9 cellular contexts compared by ENCODE assay signal in the genomic region with DNA sequence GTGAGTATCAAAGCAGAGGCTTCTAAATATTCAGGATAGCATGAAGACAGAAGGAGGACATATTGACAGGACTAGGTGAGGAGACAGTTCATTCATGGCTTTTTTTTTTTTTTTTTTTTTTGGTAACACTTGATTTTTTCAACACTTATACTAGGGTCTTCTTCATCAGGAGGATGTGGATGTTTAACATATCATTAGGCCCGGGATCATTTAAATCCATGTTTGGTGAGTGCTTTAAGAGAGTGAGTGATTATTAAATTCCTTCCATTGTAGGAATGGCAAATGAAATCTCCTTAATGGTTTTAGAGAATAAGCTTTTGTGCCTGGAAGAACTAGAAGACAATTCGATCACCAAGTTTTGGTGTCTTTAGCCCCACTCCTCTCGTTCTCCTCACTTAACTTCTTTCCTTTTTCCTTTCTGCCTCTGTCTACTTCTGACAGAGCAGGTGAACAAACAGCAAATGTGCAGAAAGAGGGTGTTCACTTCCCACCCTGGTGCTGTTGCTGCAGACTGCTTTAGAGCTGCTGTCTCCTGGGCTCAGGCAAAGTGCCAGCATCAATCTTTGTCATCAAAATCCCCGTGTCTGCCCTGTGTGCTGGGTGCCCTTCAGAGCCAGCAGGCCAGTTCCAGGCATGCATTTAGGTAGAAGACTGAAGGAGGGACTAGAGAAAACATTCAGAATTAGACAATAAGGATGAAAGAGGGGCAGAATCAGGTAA. TPM values are rescaled to one million over a fixed set of nuclear protein-coding genes. Genes with fewer than 3 reads are reported as not detected.
A peak's percentile ranks its signal among the peaks of the same experiment; 100 is the strongest.
DNase-seq lines count a peak whose midpoint lies in the region; ATAC-seq, FAIRE-seq and TF ChIP-seq lines count a peak whose summit lies in the region.
"Had no signal": no experiment of that assay in that cellular context is flagged by ENCODE, and none has a peak within 500 bp of the region (broad histone marks: within the 10 kb centered on the region; RNA-seq: fewer than 3 reads in every experiment).

No MANE protein-coding gene starts in this region.

- no peaks in the 10 kb centered on the region for H3K27me3 Mint-ChIP-seq in activated naive CD8-positive, alpha-beta T cell treated with anti-CD3 and anti-CD28 coated beads, Interleukin-2, amount 10 ng/mL, durations not matched to agents 7 days and 5 days

- H3K9ac ChIP-seq in HepG2 (ENCODE audit: insufficient read depth, low read depth, low read length), result peak overlapping the region; percentile 91
- peak overlapping the region; percentile 21 to 29 for H3K9ac ChIP-seq in stomach smooth muscle (ENCODE audit: low read length in 2 of 2)

- H4K20me1 ChIP-seq in HepG2 (ENCODE audit: insufficient read depth, low read length), result no peaks in the 10 kb centered on the region

- TF ChIP-seq CTCF in HepG2 (CRISPR knock-in tag; IDR thresholded peaks at IDR 0.05), result no peak

- H3K79me2 ChIP-seq in HepG2 (ENCODE audit: insufficient read depth, low read length), result no peaks in the 10 kb centered on the region

- peak overlapping the region; percentile 84 for H3K4me3 Mint-ChIP-seq in activated naive CD8-positive, alpha-beta T cell treated with anti-CD3 and anti-CD28 coated beads, Interleukin-2, amount 10 ng/mL, durations not matched to agents 7 days and 5 days

- H3K36me3 Mint-ChIP-seq in activated naive CD8-positive, alpha-beta T cell treated with anti-CD3 and anti-CD28 coated beads, Interleukin-2, amount 10 ng/mL, durations not matched to agents 7 days and 5 days, result peaks cover 4% of the 10 kb centered on the region

- H3K27me3 ChIP-seq in HepG2 (ENCODE audit: control insufficient read depth in 1 of 2, insufficient read depth in 2 of 2, low read length in 2 of 2), result no peaks in the 10 kb centered on the region
- no peaks in the 10 kb centered on the region for H3K27me3 ChIP-seq in stomach smooth muscle (ENCODE audit: control insufficient read depth in 1 of 2, insufficient read depth in 2 of 2, low read length in 2 of 2)

- intact Hi-C loops in HepG2 (cut with micrococcal nuclease; ENCODE audit: unreplicated experiment), result loop anchor here (2.0 kb wide), 1 partner anchor 195 kb away; no protein-coding TSS in a partner anchor

- peak overlapping the region; percentile 95 for H3K4me2 ChIP-seq in HepG2 (ENCODE audit: low read depth, low read length)

- WGBS in HepG2 (ENCODE audit: low lambda C conversion rate), result 21% methylated on average over 4 of the region's 4 CpGs

- ATAC-seq in activated naive CD8-positive, alpha-beta T cell treated with anti-CD3 and anti-CD28 coated beads, Interleukin-2, amount 10 ng/mL, durations not matched to agents 7 days and 5 days (ENCODE audit: low read depth), result no peak
- ATAC-seq in HepG2, result no peak
- ATAC-seq in HG02938 (IDR thresholded peaks at IDR 0.05; ENCODE audit: unreplicated experiment), result no peak

- no peak overlapping the region for H2AFZ ChIP-seq in HepG2 (ENCODE audit: low read length)

- POLR2A ChIA-PET in activated naive CD8-positive, alpha-beta T cell treated with anti-CD3 and anti-CD28 coated beads, Interleukin-2, amount 10 ng/mL, durations not matched to agents 7 days and 5 days (lab: Charles Lee), result interaction anchor here (1.0 to 3.5 kb wide), 7 partner anchors 14 to 132 kb away, joined by 3 to 36 read pairs (median 6); partner anchors contain the start of genes DENND4A and RAB11A
- POLR2A ChIA-PET in HepG2 (lab: Yijun Ruan, JAX), result interaction anchor here (0.9 to 2.8 kb wide), 20 partner anchors 9 to 529 kb away, joined by 3 to 37 read pairs (median 4); partner anchors contain the start of genes DENND4A, INTS14, RAB11A and RNU5B-1

- H3K27ac ChIP-seq in HepG2 (ENCODE audit: extremely low read length, insufficient read depth, low read length) (peak overlapping the region; percentile 100), stomach smooth muscle (ENCODE audit: low read length) (peak overlapping the region; percentile 80)

- H3K4me1 ChIP-seq in HepG2 (ENCODE audit: insufficient read depth, low read length) (peaks cover 86% of the 10 kb centered on the region), stomach smooth muscle (ENCODE audit: control insufficient read depth, insufficient read depth, low read length) (peaks cover 13% of the 10 kb centered on the region)

- DNase-seq in DMS53 treated with DMSO at 0.1 percent for 48 hours (lab: John Stamatoyannopoulos, UW; ENCODE audit: unreplicated experiment) (peak; percentile 56), NCI-H524 (lab: John Stamatoyannopoulos, UW) (peak; percentile 19 to 77), HepG2 (ENCODE audit: low spot score) (peak; percentile 29), OCI-M2 (lab: John Stamatoyannopoulos, UW; ENCODE audit: unreplicated experiment) (no peak), NCI-H128 (lab: John Stamatoyannopoulos, UW; ENCODE audit: unreplicated experiment) (no peak)
- DNase-seq in activated naive CD8-positive, alpha-beta T cell treated with anti-CD3 and anti-CD28 coated beads, Interleukin-2, amount 10 ng/mL, durations not matched to agents 7 days and 5 days, result no peak

- H3K27ac Mint-ChIP-seq in activated naive CD8-positive, alpha-beta T cell treated with anti-CD3 and anti-CD28 coated beads, Interleukin-2, amount 10 ng/mL, durations not matched to agents 7 days and 5 days, result peak overlapping the region; percentile 94

- H3K4me1 Mint-ChIP-seq in activated naive CD8-positive, alpha-beta T cell treated with anti-CD3 and anti-CD28 coated beads, Interleukin-2, amount 10 ng/mL, durations not matched to agents 7 days and 5 days, result peaks cover 37% of the 10 kb centered on the region

- FAIRE-seq in HepG2 (lab: Jason Lieb, UNC), result no peak
- FAIRE-seq: bronchial epithelial cell had no signal

- no peaks in the 10 kb centered on the region for H3K36me3 ChIP-seq in HepG2 (replicated peaks in 1 of 2; ENCODE audit: control insufficient read depth in 1 of 2, insufficient read depth in 2 of 2, low read length in 2 of 2)
- H3K36me3 ChIP-seq in stomach smooth muscle (ENCODE audit: control insufficient read depth in 2 of 2, insufficient read depth in 2 of 2, low read length in 2 of 2), result no peaks in the 10 kb centered on the region

- H3K4me3 ChIP-seq in HepG2 (replicated peaks in 1 of 3; ENCODE audit: insufficient read depth in 1 of 3, low read depth in 2 of 3, low read length in 3 of 3) (peak overlapping the region; percentile 3 to 74 (median 66); a peak in 5 of 6 replicates), stomach smooth muscle (ENCODE audit: low read length in 2 of 2) (no peak overlapping the region)

- TF ChIP-seq POLR2A in HepG2 (IDR thresholded peaks at IDR 0.05; ENCODE audit: insufficient read depth in 1 of 2, low read depth in 2 of 2, low read length in 2 of 2), result no peak

- CTCF ChIA-PET in HepG2 (lab: Yijun Ruan, JAX; ENCODE audit: low intra/inter-chr PET ratio, low total read pairs), result interaction anchor here (2.1 kb wide), 1 partner anchor 47 kb away, joined by 5 read pairs; no protein-coding TSS in a partner anchor

- in situ Hi-C loops in HepG2 (cut with HindIII; ENCODE audit: extremely low pct_ligation_motif_present, low pct_unique_long_range_greater_than_20kb), result no loop called here

- H3K9me3 ChIP-seq in HepG2 (ENCODE audit: low read length), result no peaks in the 10 kb centered on the region
- no peaks in the 10 kb centered on the region for H3K9me3 ChIP-seq in stomach smooth muscle (ENCODE audit: control insufficient read depth in 2 of 2, low read length in 2 of 2)

- BruUV-seq in HepG2 (replicated peaks; lab: Mats Ljungman, UMichigan), result no TSS peak

- TF ChIP-seq EP300 in HepG2 (IDR thresholded peaks at IDR 0.05; ENCODE audit: low read depth in 2 of 2, low read length in 2 of 2) (no peak), HepG2 (CRISPR knock-in tag; IDR thresholded peaks at IDR 0.05; ENCODE audit: borderline replicate concordance) (no peak)

- TF ChIP-seq RAD21 in HepG2 (CRISPR knock-in tag; IDR thresholded peaks at IDR 0.05), result no peak

- no peaks in the 10 kb centered on the region for H3K9me3 Mint-ChIP-seq in activated naive CD8-positive, alpha-beta T cell treated with anti-CD3 and anti-CD28 coated beads, Interleukin-2, amount 10 ng/mL, durations not matched to agents 7 days and 5 days

RNA-seq across cellular contexts. Expression of gene RAB11A, which starts 35.6 kb away (rescaled TPM):
- 100 to 1,000 TPM; 141 to 151 TPM for total RNA-seq in activated naive CD8-positive, alpha-beta T cell treated with anti-CD3 and anti-CD28 coated beads, Interleukin-2, amount 10 ng/mL, durations not matched to agents 7 days and 5 days
- 161 and 241 TPM in 2 replicates for total RNA-seq in HepG2 (2016; rRNA removed; fragmentation: Illumina TruSeq; extraction: Trizol)
- total RNA-seq in HepG2 (2016; cell fraction: cytosol; rRNA removed; fragmentation: Illumina TruSeq; extraction: Trizol; ENCODE audit: low read depth), result 38.6 and 40.4 TPM in 2 replicates
- total RNA-seq in HepG2 (2016; cell fraction: insoluble cytoplasmic fraction; rRNA removed; fragmentation: Illumina TruSeq; extraction: Trizol), result 161 and 257 TPM in 2 replicates
- total RNA-seq in HepG2 (2016; cell fraction: membrane; rRNA removed; fragmentation: Illumina TruSeq; extraction: Trizol), result 56.4 and 65.8 TPM in 2 replicates
- total RNA-seq in HepG2 (2016; cell fraction: nucleus; rRNA removed; fragmentation: Illumina TruSeq; extraction: Trizol), result 55.2 and 56.4 TPM in 2 replicates
- 129 and 162 TPM in 2 replicates for polyA plus RNA-seq in HepG2 (2011; rRNA removed)
- polyA plus RNA-seq in HepG2 (2011; cell fraction: cytosol; rRNA removed), result 136 and 191 TPM in 2 replicates
- 38.0 and 51.7 TPM in 2 replicates for polyA plus RNA-seq in HepG2 (2011; cell fraction: nucleus; rRNA removed)
- polyA plus RNA-seq in HepG2 (2012), result 191 and 216 TPM in 2 replicates
- polyA plus RNA-seq in HepG2 (2016; cell fraction: cytosol; fragmentation: Illumina TruSeq; extraction: Trizol; ENCODE audit: low read depth), result 53.8 and 54.2 TPM in 2 replicates
- polyA plus RNA-seq in HepG2 (2016; cell fraction: insoluble cytoplasmic fraction; fragmentation: Illumina TruSeq; extraction: Trizol; ENCODE audit: low read depth), result 276 and 303 TPM in 2 replicates
- polyA plus RNA-seq in HepG2 (2016; cell fraction: membrane; fragmentation: Illumina TruSeq; extraction: Trizol; ENCODE audit: low read depth), result 66.0 and 70.6 TPM in 2 replicates
- 89.0 and 94.4 TPM in 2 replicates for polyA plus RNA-seq in HepG2 (2016; cell fraction: nucleus; fragmentation: Illumina TruSeq; extraction: Trizol; ENCODE audit: insufficient read depth, low read depth)
- polyA minus RNA-seq in HepG2 (2011; rRNA and poly(A)+ RNA removed; ENCODE audit: low replicate concordance), result 35.4 and 66.3 TPM in 2 replicates
- polyA minus RNA-seq in HepG2 (2011; cell fraction: cytosol; rRNA and poly(A)+ RNA removed), result 50.0 and 53.6 TPM in 2 replicates
- polyA minus RNA-seq in HepG2 (2011; cell fraction: nucleus; rRNA and poly(A)+ RNA removed), result 22.3 and 27.0 TPM in 2 replicates

RNA-seq across cellular contexts. Expression of gene DENND4A, which starts 41.6 kb away (rescaled TPM):
- total RNA-seq in activated naive CD8-positive, alpha-beta T cell treated with anti-CD3 and anti-CD28 coated beads, Interleukin-2, amount 10 ng/mL, durations not matched to agents 7 days and 5 days, result 10 to 100 TPM; 50.4 to 56.7 TPM
- 13.2 and 21.1 TPM in 2 replicates for total RNA-seq in HepG2 (2016; rRNA removed; fragmentation: Illumina TruSeq; extraction: Trizol)
- 20.3 and 21.2 TPM in 2 replicates for total RNA-seq in HepG2 (2016; cell fraction: cytosol; rRNA removed; fragmentation: Illumina TruSeq; extraction: Trizol; ENCODE audit: low read depth)
- 13.1 and 20.9 TPM in 2 replicates for total RNA-seq in HepG2 (2016; cell fraction: insoluble cytoplasmic fraction; rRNA removed; fragmentation: Illumina TruSeq; extraction: Trizol)
- total RNA-seq in HepG2 (2016; cell fraction: membrane; rRNA removed; fragmentation: Illumina TruSeq; extraction: Trizol), result 19.6 and 22.0 TPM in 2 replicates
- total RNA-seq in HepG2 (2016; cell fraction: nucleus; rRNA removed; fragmentation: Illumina TruSeq; extraction: Trizol), result 20.2 and 25.3 TPM in 2 replicates
- polyA plus RNA-seq in HepG2 (2011; rRNA removed), result 18.6 TPM in 2 replicates
- polyA plus RNA-seq in HepG2 (2011; cell fraction: cytosol; rRNA removed), result 7.0 and 12.3 TPM in 2 replicates
- polyA plus RNA-seq in HepG2 (2011; cell fraction: nucleus; rRNA removed), result 15.7 and 19.7 TPM in 2 replicates
- 16.4 and 19.5 TPM in 2 replicates for polyA plus RNA-seq in HepG2 (2012)
- polyA plus RNA-seq in HepG2 (2016; cell fraction: cytosol; fragmentation: Illumina TruSeq; extraction: Trizol; ENCODE audit: low read depth), result 0.40 and 0.54 TPM in 2 replicates
- 13.2 and 15.0 TPM in 2 replicates for polyA plus RNA-seq in HepG2 (2016; cell fraction: insoluble cytoplasmic fraction; fragmentation: Illumina TruSeq; extraction: Trizol; ENCODE audit: low read depth)
- 1.5 and 1.9 TPM in 2 replicates for polyA plus RNA-seq in HepG2 (2016; cell fraction: membrane; fragmentation: Illumina TruSeq; extraction: Trizol; ENCODE audit: low read depth)
- polyA plus RNA-seq in HepG2 (2016; cell fraction: nucleus; fragmentation: Illumina TruSeq; extraction: Trizol; ENCODE audit: insufficient read depth, low read depth), result 14.0 and 18.1 TPM in 2 replicates
- 46.4 and 72.7 TPM in 2 replicates for polyA minus RNA-seq in HepG2 (2011; rRNA and poly(A)+ RNA removed; ENCODE audit: low replicate concordance)
- polyA minus RNA-seq in HepG2 (2011; cell fraction: cytosol; rRNA and poly(A)+ RNA removed), result 30.8 and 43.0 TPM in 2 replicates
- 186 and 219 TPM in 2 replicates for polyA minus RNA-seq in HepG2 (2011; cell fraction: nucleus; rRNA and poly(A)+ RNA removed)

Comparison
In these comparisons a context has a peak if more than half of its experiments do, and no peak if none do; other contexts are left out.
1. DNase-seq: peak in DMS53 treated with DMSO at 0.1 percent for 48 hours (single experiment), NCI-H524 (2 of 2) and HepG2 (single experiment); none in activated naive CD8-positive, alpha-beta T cell treated with anti-CD3 and anti-CD28 coated beads, Interleukin-2, amount 10 ng/mL, durations not matched to agents 7 days and 5 days (single experiment), OCI-M2 (single experiment) and NCI-H128 (single experiment).
2. H3K4me3 ChIP-seq: peak in HepG2 (3 of 3); none in stomach smooth muscle (0 of 2).